In the genomic region with DNA sequence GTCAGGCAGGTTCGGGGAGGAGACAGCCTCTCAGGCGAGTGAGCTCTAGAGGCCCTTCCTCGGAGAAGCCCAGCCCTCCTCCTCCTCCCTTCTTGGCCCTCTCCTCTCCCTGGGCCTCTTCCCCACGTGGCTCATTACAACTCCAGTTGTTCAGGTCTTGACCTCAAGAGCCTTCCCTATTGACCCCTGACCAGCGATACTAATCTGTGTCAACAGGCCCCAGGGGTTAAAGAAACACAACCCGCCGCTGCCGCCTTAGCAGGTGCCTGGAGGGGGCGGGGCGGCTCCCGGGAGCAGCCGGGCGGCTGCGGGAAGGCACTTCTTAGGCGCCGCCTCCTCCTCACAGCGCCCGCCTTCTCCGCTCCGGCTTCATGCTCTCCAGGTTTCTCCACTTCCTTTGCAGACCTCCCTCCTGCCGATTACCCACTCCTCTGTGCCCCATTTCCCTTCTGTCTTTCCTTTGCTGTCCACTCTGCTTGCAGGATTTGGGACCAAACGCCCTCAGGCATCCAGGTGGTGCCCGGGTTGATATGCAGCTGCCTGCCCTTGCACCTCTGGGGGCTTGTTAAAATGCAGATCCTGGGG, we compare ENCODE assay signal across 8 cellular contexts. TPM values are rescaled to one million over a fixed set of nuclear protein-coding genes. Genes with fewer than 3 reads are reported as not detected.
DNase-seq lines count a peak whose midpoint lies in the region; ATAC-seq and TF ChIP-seq lines count a peak whose summit lies in the region.

No MANE protein-coding gene starts in this region.

- H3K27me3 Mint-ChIP-seq in activated T-cell treated with anti-CD3 and anti-CD28 coated beads, Interleukin-2, amount 50 U/mL, for 4 hours (ENCODE audit: low read depth): peaks cover 6% of the 10 kb centered on the region

- no peak for TF ChIP-seq CTCF in left ventricle myocardium inferior (IDR thresholded peaks at IDR 0.05; ENCODE audit: borderline replicate concordance)

- peaks cover 93% of the 10 kb centered on the region for H3K4me1 ChIP-seq in left ventricle myocardium inferior
- peaks cover 89 to 95% (median 94%) of the 10 kb centered on the region in 3 donors for H3K4me1 ChIP-seq in skeletal muscle tissue (ENCODE audit: control insufficient read depth in 3 of 3, insufficient read depth in 3 of 3, low read length in 3 of 3)

- H3K9me3 ChIP-seq in left ventricle myocardium inferior (replicated peaks) (no peaks in the 10 kb centered on the region), skeletal muscle tissue (ENCODE audit: control insufficient read depth in 3 of 3, low read length in 3 of 3) (no peaks in the 10 kb centered on the region)

- peak overlapping the region; percentile 43 for H3K4me3 ChIP-seq in left ventricle myocardium inferior
- H3K4me3 ChIP-seq in skeletal muscle tissue (ENCODE audit: low read length in 3 of 3): peak overlapping the region; percentile 56 to 67 (median 66)

- H3K27ac ChIP-seq in left ventricle myocardium inferior (replicated peaks) (peak overlapping the region; percentile 98), skeletal muscle tissue (ENCODE audit: low read depth, low read length) (peak overlapping the region; percentile 93)

- DNase-seq in DMS53 (lab: John Stamatoyannopoulos, UW) (peak; percentile 84), MV-4-11 (lab: John Stamatoyannopoulos, UW) (peak; percentile 47), left ventricle myocardium inferior (peak; percentile 66), superior temporal gyrus (ENCODE audit: extremely low spot score) (no peak), globus pallidus (ENCODE audit: low spot score) (no peak)
- no peak for DNase-seq in activated T-cell treated with anti-CD3 and anti-CD28 coated beads, Interleukin-2, amount 50 U/mL, for 4 hours

- H3K9me3 Mint-ChIP-seq in activated T-cell treated with anti-CD3 and anti-CD28 coated beads, Interleukin-2, amount 50 U/mL, for 4 hours: no peaks in the 10 kb centered on the region

- H3K36me3 ChIP-seq in left ventricle myocardium inferior: no peaks in the 10 kb centered on the region
- H3K36me3 ChIP-seq in skeletal muscle tissue (ENCODE audit: control insufficient read depth in 3 of 3, insufficient read depth in 3 of 3, low read length in 3 of 3): peaks cover 2 to 7% (median 4%) of the 10 kb centered on the region in 3 donors

- peak; percentile 70 to 76 for ATAC-seq in activated T-cell treated with anti-CD3 and anti-CD28 coated beads, Interleukin-2, amount 50 U/mL, for 4 hours
- no peak for ATAC-seq in GM19023 (IDR thresholded peaks at IDR 0.05; ENCODE audit: unreplicated experiment)

- H3K4me3 Mint-ChIP-seq in activated T-cell treated with anti-CD3 and anti-CD28 coated beads, Interleukin-2, amount 50 U/mL, for 4 hours: peak overlapping the region; percentile 61

- H3K4me1 Mint-ChIP-seq in activated T-cell treated with anti-CD3 and anti-CD28 coated beads, Interleukin-2, amount 50 U/mL, for 4 hours (ENCODE audit: low read depth): peaks cover 9% of the 10 kb centered on the region

- intact Hi-C loops in left ventricle myocardium inferior (cut with micrococcal nuclease): no loop called here

- H3K27me3 ChIP-seq in left ventricle myocardium inferior (ENCODE audit: low read depth): no peaks in the 10 kb centered on the region
- no peaks in the 10 kb centered on the region for H3K27me3 ChIP-seq in skeletal muscle tissue (ENCODE audit: control insufficient read depth in 3 of 3, insufficient read depth in 3 of 3, low read length in 3 of 3)

- peak overlapping the region; percentile 55 to 81 (median 71) for H3K9ac ChIP-seq in skeletal muscle tissue (ENCODE audit: low read depth in 1 of 3, low read length in 3 of 3)

- H3K36me3 Mint-ChIP-seq in activated T-cell treated with anti-CD3 and anti-CD28 coated beads, Interleukin-2, amount 50 U/mL, for 4 hours (ENCODE audit: insufficient read depth): no peaks in the 10 kb centered on the region

RNA-seq across cellular contexts. Expression of gene LYL1, which starts 51.0 kb away (rescaled TPM):
- total RNA-seq in activated T-cell treated with anti-CD3 and anti-CD28 coated beads, Interleukin-2, amount 50 U/mL, for 4 hours: 1 to 10 TPM; 1.9 to 3.0 (median 2.9) TPM
- total RNA-seq in left ventricle myocardium inferior: 6.3 TPM
- 13.6 TPM for total RNA-seq in skeletal muscle tissue

RNA-seq across cellular contexts. Expression of gene NFIX, which starts 56.4 kb away (rescaled TPM):
- 10 to 100 TPM; 11.1 to 20.4 (median 16.1) TPM for total RNA-seq in activated T-cell treated with anti-CD3 and anti-CD28 coated beads, Interleukin-2, amount 50 U/mL, for 4 hours
- total RNA-seq in left ventricle myocardium inferior: 118 TPM
- 49.1 TPM for total RNA-seq in skeletal muscle tissue

Comparison
In these comparisons a context has a peak if more than half of its experiments do, and no peak if none do; other contexts are left out.
1. DNase-seq: peak in DMS53 (single experiment), MV-4-11 (single experiment) and left ventricle myocardium inferior (single experiment); none in activated T-cell treated with anti-CD3 and anti-CD28 coated beads, Interleukin-2, amount 50 U/mL, for 4 hours (single experiment), superior temporal gyrus (single experiment) and globus pallidus (single experiment).